1 cellular context compared by ENCODE assay signal in the genomic region with DNA sequence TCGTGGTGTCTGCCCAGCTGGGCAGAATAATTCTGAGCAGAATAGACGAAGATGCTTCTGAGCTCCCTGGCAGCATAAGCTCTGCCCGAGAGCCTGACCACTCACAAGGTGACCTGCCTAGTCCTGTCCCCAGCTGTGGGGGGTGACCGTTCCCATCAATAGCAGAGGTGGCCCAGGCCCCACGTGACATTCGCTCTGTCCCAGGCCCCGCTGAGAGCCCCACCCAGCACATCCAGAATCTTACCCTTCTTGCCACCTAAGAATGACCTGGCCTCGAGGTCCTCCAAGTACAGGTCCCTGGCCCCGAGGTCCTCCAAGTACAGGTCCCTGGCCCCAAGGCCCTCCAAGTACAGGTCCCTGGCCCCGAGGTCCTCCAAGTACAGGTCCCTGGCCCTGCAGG.
TF ChIP-seq lines count a peak whose summit lies in the region.

No MANE protein-coding gene starts in this region.

TF ChIP-seq in GM23338, 12 proteins besides CTCF, POLR2A, EP300 and RAD21:
- TF ChIP-seq CREB1 (CRISPR knock-in tag; IDR thresholded peaks at IDR 0.05; ENCODE audit: low read depth) (no peak), JUNB (IDR thresholded peaks at IDR 0.05; ENCODE audit: unreplicated experiment) (no peak), ZNF462 (CRISPR knock-in tag; IDR thresholded peaks at IDR 0.05) (no peak), NANOG (IDR thresholded peaks at IDR 0.05; ENCODE audit: borderline replicate concordance) (no peak), POLR2AphosphoS5 (IDR thresholded peaks at IDR 0.05; ENCODE audit: low read depth) (no peak)
